In the genomic region with DNA sequence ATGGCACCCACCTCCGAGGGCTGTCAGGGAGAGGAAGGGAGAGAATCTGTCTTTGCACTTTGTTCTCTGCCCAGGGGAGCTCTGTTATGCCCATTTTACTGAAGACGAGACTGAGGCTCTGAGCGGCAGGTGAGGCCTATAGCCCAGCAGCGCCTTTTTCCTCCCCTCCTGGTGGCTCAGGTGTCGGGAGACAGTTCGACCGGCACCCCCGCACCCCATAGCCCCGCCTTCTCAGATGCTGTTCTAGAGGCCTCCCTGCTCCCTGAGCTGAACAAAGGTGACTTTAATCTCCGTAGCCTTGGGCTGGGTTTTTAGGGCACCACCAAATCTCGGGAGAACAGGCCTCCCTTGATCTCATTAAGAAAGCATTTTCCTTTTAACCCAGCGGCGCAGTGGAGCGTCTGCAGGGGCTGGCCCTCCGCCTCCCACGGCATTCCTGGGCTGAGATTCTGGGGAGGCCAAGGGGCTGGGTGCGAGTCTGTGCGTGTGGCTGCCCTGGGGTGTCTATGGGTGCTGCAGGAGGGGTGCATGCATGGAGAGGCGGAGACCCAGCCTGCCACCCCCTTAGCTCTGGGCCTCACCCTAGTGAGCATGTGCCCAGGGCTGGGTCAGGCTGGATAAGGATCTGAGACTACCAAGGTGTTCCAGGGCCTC, we compare ENCODE assay signal across 8 cellular contexts. TPM values are rescaled to one million over a fixed set of nuclear protein-coding genes. Genes with fewer than 3 reads are reported as not detected.
DNase-seq lines count a peak whose midpoint lies in the region; ATAC-seq, FAIRE-seq and TF ChIP-seq lines count a peak whose summit lies in the region.

No MANE protein-coding gene starts in this region.

- DNase-seq in Daoy (ENCODE audit: low read depth) (peak; percentile 84), NCI-H2171 treated with DMSO at 0.1 percent for 48 hours (lab: John Stamatoyannopoulos, UW) (peak; percentile 68), bronchial epithelial cell (ENCODE audit: low read depth) (peak; percentile 96), mesothelial cell of epicardium (ENCODE audit: low spot score in 2 of 2, unreplicated experiment in 2 of 2) (peak; percentile 50 to 69), GDM1 (lab: John Stamatoyannopoulos, UW) (no peak), RKO (ENCODE audit: low spot score) (no peak), amniotic stem cell (lab: John Stamatoyannopoulos, UW) (no peak), left lobe of liver (ENCODE audit: low spot score) (no peak)

- H3K27me3 ChIP-seq in bronchial epithelial cell (ENCODE audit: control insufficient read depth, insufficient read depth, low read length): peaks cover 1% of the 10 kb centered on the region

- H3K9me3 Mint-ChIP-seq in mesothelial cell of epicardium: no peaks in the 10 kb centered on the region

- H3K27me3 Mint-ChIP-seq in mesothelial cell of epicardium (ENCODE audit: low read depth): peaks cover 21% of the 10 kb centered on the region

- H3K4me3 Mint-ChIP-seq in mesothelial cell of epicardium: peak overlapping the region; percentile 56

- H3K4me1 Mint-ChIP-seq in mesothelial cell of epicardium: peaks cover 47% of the 10 kb centered on the region

- H3K36me3 Mint-ChIP-seq in mesothelial cell of epicardium: peaks cover 4% of the 10 kb centered on the region

- H3K27ac Mint-ChIP-seq in mesothelial cell of epicardium: peak overlapping the region; percentile 94

- FAIRE-seq in bronchial epithelial cell (lab: Jason Lieb, UNC): peak; percentile 28

- TF ChIP-seq CTCF in bronchial epithelial cell (IDR thresholded peaks at IDR 0.05; ENCODE audit: insufficient read depth, low read length, severe bottlenecking) (no peak), mesothelial cell of epicardium (IDR thresholded peaks at IDR 0.05; ENCODE audit: unreplicated experiment) (no peak)

- peaks cover 8% of the 10 kb centered on the region for H3K36me3 ChIP-seq in bronchial epithelial cell (ENCODE audit: control insufficient read depth, insufficient read depth, low read length)

- no peak overlapping the region for H3K4me3 ChIP-seq in bronchial epithelial cell (ENCODE audit: low read depth, low read length)

- no peak for ATAC-seq in left lobe of liver

RNA-seq across cellular contexts. Expression of gene LFNG, which starts 3.3 kb away (rescaled TPM):
- 16.1 and 24.2 TPM in 2 replicates for total RNA-seq in Daoy (2014; rRNA removed; shearing (Covaris generic))
- total RNA-seq in bronchial epithelial cell (4.5 and 6.8 TPM in 2 replicates), mesothelial cell of epicardium (16.0 to 19.0 TPM (median 16.3 TPM) in 3 replicates), left lobe of liver (1.2 TPM)

RNA-seq across cellular contexts. Expression of gene BRAT1, which starts 32.4 kb away (rescaled TPM):
- 42.6 and 59.9 TPM in 2 replicates for total RNA-seq in Daoy (2014; rRNA removed; shearing (Covaris generic))
- total RNA-seq in bronchial epithelial cell (12.1 and 13.3 TPM in 2 replicates), mesothelial cell of epicardium (44.2 to 47.6 TPM (median 46.8 TPM) in 3 replicates), left lobe of liver (15.6 TPM)

RNA-seq across cellular contexts. Expression of gene IQCE, which starts 35.9 kb away (rescaled TPM):
- total RNA-seq in Daoy (2014; rRNA removed; shearing (Covaris generic)): 7.6 and 11.3 TPM in 2 replicates
- total RNA-seq in bronchial epithelial cell (6.3 and 6.9 TPM in 2 replicates), mesothelial cell of epicardium (26.6 to 29.6 TPM (median 26.6 TPM) in 3 replicates), left lobe of liver (5.7 TPM)

RNA-seq across cellular contexts. Expression of gene GRIFIN, which starts 46.7 kb away (rescaled TPM):
- total RNA-seq in Daoy (2014; rRNA removed; shearing (Covaris generic)): not detected in 2 replicates
- total RNA-seq in bronchial epithelial cell (not detected in 2 replicates), mesothelial cell of epicardium (not detected in 3 replicates), left lobe of liver (not detected)

Comparison
In these comparisons a context has a peak if more than half of its experiments do, and no peak if none do; other contexts are left out.
1. DNase-seq: peak in Daoy (single experiment), NCI-H2171 treated with DMSO at 0.1 percent for 48 hours (single experiment), bronchial epithelial cell (single experiment) and mesothelial cell of epicardium (2 of 2); none in GDM1 (single experiment), RKO (single experiment), amniotic stem cell (single experiment) and left lobe of liver (single experiment).